8 cellular contexts compared by ENCODE assay signal in the genomic region with DNA sequence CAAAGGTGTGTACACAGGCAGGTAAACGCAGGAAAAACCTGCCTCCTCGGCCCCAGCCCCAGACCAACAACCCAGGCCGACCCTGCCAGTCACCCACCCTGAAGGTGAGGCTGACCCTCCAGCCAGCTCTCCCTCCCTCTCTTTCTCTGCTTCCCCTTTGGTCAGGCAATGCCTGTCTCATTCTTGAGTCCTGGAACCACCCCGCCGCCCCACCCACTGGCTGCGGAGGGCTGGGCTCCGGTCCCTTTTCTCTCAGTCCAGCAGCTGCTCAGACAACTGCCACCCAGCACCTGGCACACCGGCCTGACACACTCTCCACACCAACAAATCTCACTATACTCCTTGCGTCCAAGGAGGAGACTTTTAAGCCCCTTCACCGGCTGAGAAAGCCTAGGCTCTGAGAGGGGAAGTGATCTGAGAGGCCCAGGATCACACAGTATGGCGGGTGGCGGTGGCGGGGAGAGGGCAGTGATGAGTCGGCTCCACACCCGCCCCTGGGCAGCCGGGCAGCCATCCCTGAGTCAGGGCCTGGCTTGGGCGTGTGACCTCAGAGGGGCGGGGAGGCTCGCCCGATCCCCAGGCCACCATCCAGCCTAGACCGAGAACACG. TPM values are rescaled to one million over a fixed set of nuclear protein-coding genes. Genes with fewer than 3 reads are reported as not detected.
A peak's percentile ranks its signal among the peaks of the same experiment; 100 is the strongest.
DNase-seq lines count a peak whose midpoint lies in the region; ATAC-seq and TF ChIP-seq lines count a peak whose summit lies in the region.

No MANE protein-coding gene starts in this region.

- peak overlapping the region; percentile 88 for H3K4me3 ChIP-seq in OCI-LY3 (ENCODE audit: low read length)

- 0 out of 2 replicates have a peak overlapping the region, but pooled peaks have one; percentile 7 for H2AFZ ChIP-seq in OCI-LY3 (ENCODE audit: low read depth, low read length)

- peak overlapping the region; percentile 91 for H3K27ac Mint-ChIP-seq in activated T-helper 2 cell treated with anti-CD3 and anti-CD28 coated beads, Interferon-gamma antibody, Interleukin-2, Interleukin-4, amounts not matched to agents 10 μg/mL and 5 μg/mL and 100 μg/mL, durations not matched to agents 14 hours and 24 hours and 36 hours
- H3K27ac Mint-ChIP-seq in naive B cell = peak overlapping the region in 5 of 6 donors; percentile 79 to 92 (median 91)

- no peaks in the 10 kb centered on the region for H3K36me3 ChIP-seq in OCI-LY3 (replicated peaks; ENCODE audit: low read depth, low read length)

- peaks cover 10% of the 10 kb centered on the region for H3K4me1 ChIP-seq in OCI-LY3 (ENCODE audit: low read length)

- H3K36me3 Mint-ChIP-seq in activated T-helper 2 cell treated with anti-CD3 and anti-CD28 coated beads, Interferon-gamma antibody, Interleukin-2, Interleukin-4, amounts not matched to agents 10 μg/mL and 5 μg/mL and 100 μg/mL, durations not matched to agents 14 hours and 24 hours and 36 hours (ENCODE audit: low read depth) = peaks cover 45% of the 10 kb centered on the region
- no peaks in the 10 kb centered on the region for H3K36me3 Mint-ChIP-seq in naive B cell

- peak overlapping the region; percentile 78 for H3K9ac ChIP-seq in OCI-LY3 (ENCODE audit: low read length)

- peaks cover 12% of the 10 kb centered on the region; the same call in 1 of the 2 replicates for H3K79me2 ChIP-seq in OCI-LY3 (ENCODE audit: low read length)

- H3K27me3 ChIP-seq in OCI-LY3 (ENCODE audit: low read depth, low read length) = no peaks in the 10 kb centered on the region

- H3K27ac ChIP-seq in OCI-LY3 (ENCODE audit: low read length) (peak overlapping the region; percentile 40), temporal lobe (ENCODE audit: low read depth, low read length) (peak overlapping the region; percentile 85)

- H3K9me3 ChIP-seq in OCI-LY3 (ENCODE audit: insufficient read depth, low read length) = no peaks in the 10 kb centered on the region

- H3K27me3 Mint-ChIP-seq in activated T-helper 2 cell treated with anti-CD3 and anti-CD28 coated beads, Interferon-gamma antibody, Interleukin-2, Interleukin-4, amounts not matched to agents 10 μg/mL and 5 μg/mL and 100 μg/mL, durations not matched to agents 14 hours and 24 hours and 36 hours (ENCODE audit: low read depth) = no peaks in the 10 kb centered on the region
- no peaks in the 10 kb centered on the region for H3K27me3 Mint-ChIP-seq in naive B cell

- DNase-seq in GM03348 (ENCODE audit: low spot score) = peak; percentile 95
- peak; percentile 42 for DNase-seq in activated T-helper 2 cell treated with anti-CD3 and anti-CD28 coated beads, Interferon-gamma antibody, Interleukin-2, Interleukin-4, amounts not matched to agents 10 μg/mL and 5 μg/mL and 100 μg/mL, durations not matched to agents 14 hours and 24 hours and 36 hours (ENCODE audit: low spot score)
- DNase-seq in fibroblast of peridontal ligament (ENCODE audit: extremely low read depth) = peak; percentile 56
- peak; percentile 60 for DNase-seq in naive B cell
- DNase-seq in NCI-H1930 (lab: John Stamatoyannopoulos, UW) = no peak

- peak overlapping the region; percentile 69 for H3K4me2 ChIP-seq in OCI-LY3 (ENCODE audit: low read length)

- peaks cover 25% of the 10 kb centered on the region for H3K4me1 Mint-ChIP-seq in activated T-helper 2 cell treated with anti-CD3 and anti-CD28 coated beads, Interferon-gamma antibody, Interleukin-2, Interleukin-4, amounts not matched to agents 10 μg/mL and 5 μg/mL and 100 μg/mL, durations not matched to agents 14 hours and 24 hours and 36 hours (ENCODE audit: low read depth)
- peaks cover 27 to 50% (median 43%) of the 10 kb centered on the region in 3 donors for H3K4me1 Mint-ChIP-seq in naive B cell

- peak; percentile 25 for ATAC-seq in HG02798 (IDR thresholded peaks at IDR 0.05; ENCODE audit: poor library complexity, unreplicated experiment)
- ATAC-seq in naive B cell (ENCODE audit: low read depth in 2 of 2) = peak; percentile 42 to 48

- no peak for TF ChIP-seq CTCF in OCI-LY3 (IDR thresholded peaks at IDR 0.05; ENCODE audit: low read depth, low read length)

- no peaks in the 10 kb centered on the region for H3K9me3 Mint-ChIP-seq in activated T-helper 2 cell treated with anti-CD3 and anti-CD28 coated beads, Interferon-gamma antibody, Interleukin-2, Interleukin-4, amounts not matched to agents 10 μg/mL and 5 μg/mL and 100 μg/mL, durations not matched to agents 14 hours and 24 hours and 36 hours
- no peaks in the 10 kb centered on the region for H3K9me3 Mint-ChIP-seq in naive B cell

- intact Hi-C loops in activated T-helper 2 cell treated with anti-CD3 and anti-CD28 coated beads, Interferon-gamma antibody, Interleukin-2, Interleukin-4, amounts not matched to agents 10 μg/mL and 5 μg/mL and 100 μg/mL, durations not matched to agents 14 hours and 24 hours and 36 hours (cut with micrococcal nuclease) = no loop called here

- no peaks in the 10 kb centered on the region for H4K20me1 ChIP-seq in OCI-LY3 (ENCODE audit: insufficient read depth, low read length)

- peak overlapping the region; percentile 100 for H3K4me3 Mint-ChIP-seq in activated T-helper 2 cell treated with anti-CD3 and anti-CD28 coated beads, Interferon-gamma antibody, Interleukin-2, Interleukin-4, amounts not matched to agents 10 μg/mL and 5 μg/mL and 100 μg/mL, durations not matched to agents 14 hours and 24 hours and 36 hours (ENCODE audit: low read depth)
- peak overlapping the region; percentile 88 to 99 (median 97) for H3K4me3 Mint-ChIP-seq in naive B cell

RNA-seq across cellular contexts. Expression of gene FLII, which starts 0.7 kb away (rescaled TPM):
- total RNA-seq in activated T-helper 2 cell treated with anti-CD3 and anti-CD28 coated beads, Interferon-gamma antibody, Interleukin-2, Interleukin-4, amounts not matched to agents 10 μg/mL and 5 μg/mL and 100 μg/mL, durations not matched to agents 14 hours and 24 hours and 36 hours = 334 and 340 TPM in 2 replicates
- 100 to 1,000 TPM in 3 of 6 donors, 10 to 100 TPM in 3; 80.0 to 169 (median 98.4) TPM for polyA plus RNA-seq in naive B cell (ENCODE audit: low read depth in 6 of 6)
- 38.1 TPM for total RNA-seq in temporal lobe

RNA-seq across cellular contexts. Expression of gene MIEF2, which starts 2.6 kb away (rescaled TPM):
- total RNA-seq in activated T-helper 2 cell treated with anti-CD3 and anti-CD28 coated beads, Interferon-gamma antibody, Interleukin-2, Interleukin-4, amounts not matched to agents 10 μg/mL and 5 μg/mL and 100 μg/mL, durations not matched to agents 14 hours and 24 hours and 36 hours = 6.8 and 7.9 TPM in 2 replicates
- polyA plus RNA-seq in naive B cell (ENCODE audit: low read depth in 6 of 6) = 10 to 100 TPM in 3 of 6 donors, 1 to 10 TPM in 3; 3.2 to 13.8 (median 9.9) TPM
- 22.4 TPM for total RNA-seq in temporal lobe

RNA-seq across cellular contexts. Expression of gene LLGL1, which starts 32.4 kb away (rescaled TPM):
- total RNA-seq in activated T-helper 2 cell treated with anti-CD3 and anti-CD28 coated beads, Interferon-gamma antibody, Interleukin-2, Interleukin-4, amounts not matched to agents 10 μg/mL and 5 μg/mL and 100 μg/mL, durations not matched to agents 14 hours and 24 hours and 36 hours = 23.0 and 24.7 TPM in 2 replicates
- 1 to 10 TPM in 2 of 6 donors, under 1 TPM in 3, not detected in 1; 0.38 to 1.4 (median 0.86) TPM for polyA plus RNA-seq in naive B cell (ENCODE audit: low read depth in 6 of 6)
- total RNA-seq in temporal lobe = 27.5 TPM

RNA-seq across cellular contexts. Expression of gene TOP3A, which starts 56.9 kb away (rescaled TPM):
- total RNA-seq in activated T-helper 2 cell treated with anti-CD3 and anti-CD28 coated beads, Interferon-gamma antibody, Interleukin-2, Interleukin-4, amounts not matched to agents 10 μg/mL and 5 μg/mL and 100 μg/mL, durations not matched to agents 14 hours and 24 hours and 36 hours = 70.7 and 75.0 TPM in 2 replicates
- polyA plus RNA-seq in naive B cell (ENCODE audit: low read depth in 6 of 6) = 10 to 100 TPM in 5 of 6 donors, 1 to 10 TPM in 1; 5.2 to 20.1 (median 14.6) TPM
- 28.0 TPM for total RNA-seq in temporal lobe

RNA-seq across cellular contexts. Expression of gene SMCR8, which starts 57.2 kb away (rescaled TPM):
- total RNA-seq in activated T-helper 2 cell treated with anti-CD3 and anti-CD28 coated beads, Interferon-gamma antibody, Interleukin-2, Interleukin-4, amounts not matched to agents 10 μg/mL and 5 μg/mL and 100 μg/mL, durations not matched to agents 14 hours and 24 hours and 36 hours = 16.5 and 16.8 TPM in 2 replicates
- 1 to 10 TPM; 2.8 to 9.2 (median 5.9) TPM for polyA plus RNA-seq in naive B cell (ENCODE audit: low read depth in 6 of 6)
- total RNA-seq in temporal lobe = 9.3 TPM

Comparison
In these comparisons a context has a peak if more than half of its experiments do, and no peak if none do; other contexts are left out.
1. DNase-seq: peak in GM03348 (single experiment), activated T-helper 2 cell treated with anti-CD3 and anti-CD28 coated beads, Interferon-gamma antibody, Interleukin-2, Interleukin-4, amounts not matched to agents 10 μg/mL and 5 μg/mL and 100 μg/mL, durations not matched to agents 14 hours and 24 hours and 36 hours (single experiment), fibroblast of peridontal ligament (single experiment) and naive B cell (single experiment); none in NCI-H1930 (0 of 2).